Comparison of ENCODE assay signal across 1 cellular context in the genomic region with DNA sequence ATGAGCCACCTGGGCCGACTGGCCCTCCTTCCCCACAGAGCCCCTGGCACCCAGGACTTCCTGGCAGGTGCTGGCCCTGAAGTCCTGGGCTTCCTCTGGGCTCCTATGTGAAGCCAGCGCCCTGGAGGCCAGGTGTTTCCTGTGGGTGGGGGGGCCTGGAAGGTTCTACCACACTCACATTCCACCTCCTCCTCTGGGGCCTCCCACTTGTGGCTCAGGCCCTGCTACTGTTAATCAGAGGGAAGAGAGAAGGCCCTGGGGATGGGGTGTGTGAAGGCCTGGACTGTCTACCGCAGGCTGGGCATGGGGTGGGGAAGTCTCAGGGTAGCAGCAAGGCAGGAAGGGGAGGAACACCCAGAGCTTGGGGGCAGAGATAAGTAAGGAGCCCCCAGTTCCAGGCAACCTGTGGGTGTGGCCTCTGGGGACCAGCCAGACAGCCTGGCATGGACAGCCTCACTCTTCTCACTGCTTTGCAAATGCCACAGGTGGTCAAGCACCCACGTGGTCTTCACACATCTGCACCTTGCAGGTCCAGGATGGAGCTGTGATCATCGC.
TF ChIP-seq lines count a peak whose summit lies in the region.

No MANE protein-coding gene starts in this region.

TF ChIP-seq in H1, 55 proteins besides CTCF, POLR2A, EP300 and RAD21 (continued from another document):
- TF ChIP-seq, protein P1, sequence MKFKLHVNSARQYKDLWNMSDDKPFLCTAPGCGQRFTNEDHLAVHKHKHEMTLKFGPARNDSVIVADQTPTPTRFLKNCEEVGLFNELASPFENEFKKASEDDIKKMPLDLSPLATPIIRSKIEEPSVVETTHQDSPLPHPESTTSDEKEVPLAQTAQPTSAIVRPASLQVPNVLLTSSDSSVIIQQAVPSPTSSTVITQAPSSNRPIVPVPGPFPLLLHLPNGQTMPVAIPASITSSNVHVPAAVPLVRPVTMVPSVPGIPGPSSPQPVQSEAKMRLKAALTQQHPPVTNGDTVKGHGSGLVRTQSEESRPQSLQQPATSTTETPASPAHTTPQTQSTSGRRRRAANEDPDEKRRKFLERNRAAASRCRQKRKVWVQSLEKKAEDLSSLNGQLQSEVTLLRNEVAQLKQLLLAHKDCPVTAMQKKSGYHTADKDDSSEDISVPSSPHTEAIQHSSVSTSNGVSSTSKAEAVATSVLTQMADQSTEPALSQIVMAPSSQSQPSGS (IDR thresholded peaks at IDR 0.05; ENCODE audit: low read length) = no peak
- TF ChIP-seq SP4 (IDR thresholded peaks at IDR 0.05; ENCODE audit: low read length) = no peak
